ENCODE assay signal across 12 cellular contexts in the genomic region with DNA sequence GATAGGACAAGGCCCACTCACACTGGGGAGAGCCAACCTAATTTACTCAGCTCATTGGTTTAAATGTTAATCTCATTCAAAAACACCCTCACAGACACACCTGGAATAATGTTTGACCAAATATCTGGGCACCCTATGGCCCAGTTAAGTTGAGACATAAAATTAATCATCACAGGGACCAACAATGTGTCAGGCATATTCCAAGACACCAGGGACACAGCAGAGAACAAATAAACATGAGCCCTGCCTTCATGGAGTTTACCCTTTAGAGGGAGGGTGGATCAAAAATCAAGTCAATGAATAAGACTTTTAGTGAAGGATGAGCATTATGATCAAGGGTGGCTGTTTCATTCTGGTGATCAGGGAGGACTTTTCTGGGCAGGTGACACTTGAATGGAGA.
"Had no signal": no experiment of that assay in that cellular context is flagged by ENCODE, and none has a peak within 500 bp of the region (broad histone marks: within the 10 kb centered on the region; RNA-seq: fewer than 3 reads in every experiment).

No MANE protein-coding gene starts in this region.

- ATAC-seq: HepG2, Panc1, PC-3 had no signal

- DNase-seq: Kasumi-1; MM.1S; NCI-H1436 treated with DMSO at 0.1 percent for 48 hours; NCI-H1694; NCI-H526; NK-92 treated with Interleukin-12 subunit alpha and Interleukin-12 subunit beta, amount 100 ng/mL, for 24 hours; PC-3; SW 1271 had no signal

- H3K27ac ChIP-seq: KMS-11, RWPE1 had no signal
